ENCODE assay signal across 8 cellular contexts in genomic region chrX:226474-227164, GRCh38. TPM values are rescaled to one million over a fixed set of nuclear protein-coding genes. Genes with fewer than 3 reads are reported as not detected.
DNase-seq lines count a peak whose midpoint lies in the region; ATAC-seq and TF ChIP-seq lines count a peak whose summit lies in the region.
"Not testable (repeated sequence)": the region's sequence is repeated elsewhere in the genome, so short reads cannot be mapped to it uniquely, and the experiment has no call there.

No MANE protein-coding gene starts in this region.

- not testable (repeated sequence) for H3K27ac Mint-ChIP-seq in T-helper 17 cell; naive thymus-derived CD8-positive, alpha-beta T cell
- peak overlapping the region in 1 of 5 experiments; percentile 66 for H3K27ac Mint-ChIP-seq in brain

- not testable (repeated sequence) for H3K4me1 ChIP-seq in hepatocyte (ENCODE audit: insufficient read depth)

- DNase-seq in AG09309 (ENCODE audit: low read depth); T-helper 17 cell; naive thymus-derived CD8-positive, alpha-beta T cell; sciatic nerve (ENCODE audit: low spot score): not testable (repeated sequence)
- DNase-seq in hepatocyte (ENCODE audit: low spot score): peak; percentile 8

- not testable (repeated sequence) for H3K36me3 Mint-ChIP-seq in T-helper 17 cell (ENCODE audit: low read depth); brain; naive thymus-derived CD8-positive, alpha-beta T cell

- H3K36me3 ChIP-seq in hepatocyte (replicated peaks; ENCODE audit: insufficient read depth, low read depth): not testable (repeated sequence)

- not testable (repeated sequence) for H2AFZ ChIP-seq in hepatocyte

- not testable (repeated sequence) for H3K4me3 Mint-ChIP-seq in T-helper 17 cell; naive thymus-derived CD8-positive, alpha-beta T cell
- H3K4me3 Mint-ChIP-seq in brain: peak overlapping the region in 3 of 5 experiments; percentile 79 to 82 (median 81)

- peak overlapping the region; percentile 67 for H3K4me2 ChIP-seq in hepatocyte

- peak overlapping the region; percentile 37 for H3K4me3 ChIP-seq in AG09309 (ENCODE audit: control insufficient read depth, low read depth, low read length)
- H3K4me3 ChIP-seq in hepatocyte: not testable (repeated sequence)

- not testable (repeated sequence) for H3K79me2 ChIP-seq in hepatocyte

- POLR2A ChIA-PET in naive thymus-derived CD8-positive, alpha-beta T cell (lab: Charles Lee): not testable (repeated sequence)

- H3K9me3 Mint-ChIP-seq in brain; naive thymus-derived CD8-positive, alpha-beta T cell: not testable (repeated sequence)

- not testable (repeated sequence) for H4K20me1 ChIP-seq in hepatocyte (ENCODE audit: insufficient read depth, poor library complexity, severe bottlenecking)

- H3K27me3 Mint-ChIP-seq in T-helper 17 cell; brain; naive thymus-derived CD8-positive, alpha-beta T cell: not testable (repeated sequence)

- ATAC-seq in GM19463 (IDR thresholded peaks at IDR 0.05; ENCODE audit: unreplicated experiment) (peak; percentile 56), HG02981 (IDR thresholded peaks at IDR 0.05; ENCODE audit: unreplicated experiment) (peak; percentile 53), T-helper 17 cell (peak; percentile 89), sciatic nerve (peak; percentile 80)
- ATAC-seq in naive thymus-derived CD8-positive, alpha-beta T cell: peak; percentile 80 to 87

- 0% methylated on average over 3 of the region's 47 CpGs for WGBS in hepatocyte (ENCODE audit: low lambda C conversion rate, missing lambda C conversion rate)

- not testable (repeated sequence) for H3K9me3 ChIP-seq in T-helper 17 cell (ENCODE audit: control insufficient read depth, low read length, poor library complexity, severe bottlenecking); hepatocyte (ENCODE audit: low read depth)

- not testable (repeated sequence) for H3K9me2 ChIP-seq in hepatocyte (replicated peaks; ENCODE audit: insufficient read depth)

- H3K27ac ChIP-seq in hepatocyte: peak overlapping the region; percentile 83

- not testable (repeated sequence) for H3K4me1 Mint-ChIP-seq in T-helper 17 cell; brain; naive thymus-derived CD8-positive, alpha-beta T cell

- not testable (repeated sequence) for TF ChIP-seq CTCF in AG09309 (IDR thresholded peaks at IDR 0.05; ENCODE audit: control insufficient read depth, insufficient read depth, low read depth, low read length, missing control alignments); brain (conservative IDR thresholded peaks at IDR 0.05); hepatocyte (IDR thresholded peaks at IDR 0.05; ENCODE audit: poor library complexity)

- intact Hi-C loops in sciatic nerve (cut with DNase I): not testable (repeated sequence)

- not testable (repeated sequence) for H3K27me3 ChIP-seq in hepatocyte

RNA-seq across cellular contexts. Expression of gene PLCXD1, which starts 54.6 kb away (rescaled TPM):
- total RNA-seq in T-helper 17 cell (10 to 100 TPM; 13.0 to 17.9 TPM), hepatocyte (34.1 and 40.1 TPM in 2 replicates), sciatic nerve (11.0 TPM)
- polyA plus RNA-seq in brain (ENCODE audit: insufficient read depth, low read depth, low replicate concordance) (9.3 TPM), hepatocyte (22.0 and 25.7 TPM in 2 replicates)
- total RNA-seq in naive thymus-derived CD8-positive, alpha-beta T cell: 10 to 100 TPM; 18.7 to 19.2 TPM
- polyA plus RNA-seq in naive thymus-derived CD8-positive, alpha-beta T cell: 1 to 10 TPM; 2.7 to 9.2 (median 4.2) TPM
